In genomic region chr18:51006061-51006818, GRCh38 we compare ENCODE assay signal across 16 cellular contexts.
"Had no signal": no experiment of that assay in that cellular context is flagged by ENCODE, and none has a peak within 500 bp of the region (broad histone marks: within the 10 kb centered on the region; RNA-seq: fewer than 3 reads in every experiment).

No MANE protein-coding gene starts in this region.

- H3K4me3 ChIP-seq: lung, prostate gland, sigmoid colon, stomach, testis had no signal

- H3K27me3 ChIP-seq: sigmoid colon, stomach, testis had no signal

- H3K36me3 ChIP-seq: prostate gland, sigmoid colon had no signal

- H3K9me3 ChIP-seq: prostate gland, sigmoid colon, stomach, testis had no signal

- ATAC-seq: activated CD4-positive, CD25-positive, alpha-beta regulatory T cell treated with anti-CD3 and anti-CD28 coated beads, Interleukin-2, amount 50 U/mL, for 24 hours had no signal

- H3K27ac ChIP-seq: prostate gland, sigmoid colon, stomach, testis had no signal

- DNase-seq: activated CD4-positive, alpha-beta T cell treated with anti-CD3 and anti-CD28 coated beads, Interleukin-2, amount 50 U/mL, for 1 hour; activated CD8-positive, alpha-beta memory T cell treated with anti-CD3 and anti-CD28 coated beads for 24 hours; activated naive CD8-positive, alpha-beta T cell treated with anti-CD3 and anti-CD28 coated beads, Interleukin-2, amount 10 ng/mL, durations not matched to agents 7 days and 5 days; anterior cingulate cortex; dermis blood vessel endothelial cell; hippocampal formation; midbrain; sigmoid colon; stimulated activated CD4-positive, alpha-beta T cell treated with anti-CD3 and anti-CD28 coated beads, Interleukin-12 subunit alpha, Interleukin-12 subunit beta, amount 100 ng/mL, for 4 hours; stimulated activated CD4-positive, alpha-beta T cell treated with anti-CD3 and anti-CD28 coated beads, Interleukin-2, amount 100 ng/mL, for 24 hours; stomach; SW 1271; testis had no signal

- H3K4me1 ChIP-seq: prostate gland, sigmoid colon, testis had no signal
